19 cellular contexts compared by ENCODE assay signal in genomic region chr9:75976549-75976948, GRCh38.
"Had no signal": no experiment of that assay in that cellular context is flagged by ENCODE, and none has a peak within 500 bp of the region (broad histone marks: within the 10 kb centered on the region; RNA-seq: fewer than 3 reads in every experiment).

No MANE protein-coding gene starts in this region.

- ATAC-seq: gastroesophageal sphincter, left cardiac atrium, lower lobe of right lung had no signal

- H3K9me3 ChIP-seq: colonic mucosa, esophagus muscularis mucosa, gastroesophageal sphincter, lower lobe of right lung, right atrium auricular region had no signal

- H3K27me3 ChIP-seq: colonic mucosa, esophagus muscularis mucosa, gastroesophageal sphincter, right atrium auricular region had no signal

- H3K4me1 ChIP-seq: colonic mucosa, lower lobe of right lung, right atrium auricular region had no signal

- FAIRE-seq: keratinocyte had no signal

- DNase-seq: cerebellar nuclear complex; colonic mucosa; effector CD4-positive, alpha-beta T cell; endodermal cell; glutamatergic neuron; immature natural killer cell; left cardiac atrium; left ventricle myocardium inferior; lower lobe of right lung; stimulated activated CD4-positive, alpha-beta T cell treated with anti-CD3 and anti-CD28 coated beads, Interleukin-2, amount 100 ng/mL, for 48 hours; stimulated activated naive CD4-positive, alpha-beta T cell treated with Interleukin-2 at 50 U/mL for 16 hours; trophoblast cell had no signal

- H3K4me3 Mint-ChIP-seq: endodermal cell, immature natural killer cell, memory B cell, mesothelial cell of epicardium had no signal

- H3K4me2 ChIP-seq: smooth muscle cell had no signal

- H3K27ac ChIP-seq: colonic mucosa, esophagus muscularis mucosa, gastroesophageal sphincter, left ventricle myocardium inferior, lower lobe of right lung, right atrium auricular region had no signal

- H3K4me1 Mint-ChIP-seq: immature natural killer cell, memory B cell had no signal

- H3K4me3 ChIP-seq: colonic mucosa, esophagus muscularis mucosa, gastroesophageal sphincter, left ventricle myocardium inferior, lower lobe of right lung, right atrium auricular region, smooth muscle cell had no signal

- H3K36me3 ChIP-seq: colonic mucosa, esophagus muscularis mucosa, gastroesophageal sphincter, left ventricle myocardium inferior, lower lobe of right lung, right atrium auricular region had no signal

- H3K27me3 Mint-ChIP-seq: memory B cell had no signal

- H3K27ac Mint-ChIP-seq: endodermal cell, immature natural killer cell, memory B cell, mesothelial cell of epicardium had no signal

- H3K36me3 Mint-ChIP-seq: immature natural killer cell, memory B cell had no signal
